Comparison of ENCODE assay signal across 10 cellular contexts in the genomic region with DNA sequence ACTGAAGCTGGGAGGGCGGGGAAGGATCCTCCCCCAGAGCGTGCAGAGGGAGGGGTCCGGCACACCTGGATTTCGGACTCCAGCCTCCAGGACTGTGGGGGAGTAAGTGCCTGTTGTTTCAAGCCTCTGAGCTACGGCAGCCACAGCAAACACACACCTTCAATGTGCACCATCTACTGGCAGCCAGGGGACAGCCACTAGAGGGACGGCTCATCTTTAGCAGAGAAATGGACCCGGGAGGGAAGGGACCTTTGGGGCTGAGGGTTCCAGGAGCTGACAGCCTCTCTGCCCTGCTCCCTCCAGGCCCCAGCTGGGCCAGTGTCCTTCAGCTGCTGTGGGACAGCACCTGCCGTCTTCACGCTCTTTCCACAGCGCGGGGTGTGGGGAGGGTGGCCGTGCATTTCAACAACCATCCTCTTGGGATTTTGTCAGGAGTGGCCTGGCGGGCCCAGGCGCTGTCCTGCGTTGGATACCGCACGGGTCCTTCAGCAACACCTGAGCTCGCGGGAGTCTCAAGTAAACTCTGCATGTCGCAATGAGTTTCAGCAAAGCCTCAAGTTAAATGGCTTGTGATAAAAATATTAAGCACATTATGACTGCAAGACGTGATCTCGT.
DNase-seq lines count a peak whose midpoint lies in the region; ATAC-seq and TF ChIP-seq lines count a peak whose summit lies in the region.
"Had no signal": no experiment of that assay in that cellular context is flagged by ENCODE, and none has a peak within 500 bp of the region (broad histone marks: within the 10 kb centered on the region; RNA-seq: fewer than 3 reads in every experiment).

No MANE protein-coding gene starts in this region.

- H3K9me2 ChIP-seq in SK-N-SH (no peaks in the 10 kb centered on the region), GM23248 (ENCODE audit: insufficient read depth) (no peaks in the 10 kb centered on the region)

- H3K79me2 ChIP-seq in SK-N-SH (ENCODE audit: insufficient read depth) (no peaks in the 10 kb centered on the region), GM23248 (ENCODE audit: insufficient read depth) (no peaks in the 10 kb centered on the region)

- H3F3A ChIP-seq in SK-N-SH (replicated peaks; ENCODE audit: insufficient read depth) (no peaks in the 10 kb centered on the region), GM23248 (ENCODE audit: insufficient read depth) (no peaks in the 10 kb centered on the region)

- 55% methylated on average over 13 of the region's 22 CpGs for WGBS in SK-N-SH (ENCODE audit: low lambda C conversion rate)
- WGBS in GM23248 (ENCODE audit: low coverage in 1 of 2, low lambda C conversion rate in 2 of 2, missing lambda C conversion rate in 2 of 2), 2 experiments: 40 to 42% methylated on average over 21 to 22 of the region's 22 CpGs

- H3K4me2 ChIP-seq in SK-N-SH (no peak overlapping the region), GM23248 (ENCODE audit: unreplicated experiment) (no peak overlapping the region)

- TF ChIP-seq EP300 in SK-N-SH (IDR thresholded peaks at IDR 0.05; ENCODE audit: borderline replicate concordance in 1 of 2, low read depth in 1 of 2, low read length in 1 of 2): no peak

- TF ChIP-seq RAD21 in SK-N-SH (IDR thresholded peaks at IDR 0.05; ENCODE audit: low read length): peak; percentile 79

- H4K20me1 ChIP-seq in SK-N-SH (ENCODE audit: insufficient read depth) (no peaks in the 10 kb centered on the region), GM23248 (ENCODE audit: insufficient read depth) (no peaks in the 10 kb centered on the region)

- H3K4me3 ChIP-seq in BE2C (ENCODE audit: low read depth, low read length) (no peak overlapping the region), SK-N-SH (ENCODE audit: low read depth in 2 of 2, low read length in 1 of 2) (no peak overlapping the region), GM23248 (no peak overlapping the region)

- H3K9ac ChIP-seq in SK-N-SH: no peak overlapping the region
- no peak overlapping the region for H3K9ac ChIP-seq in GM23248

- DNase-seq in BE2C (peak; percentile 70), HuH-7.5 (ENCODE audit: low spot score) (peak; percentile 67), SK-N-SH (peak; percentile 80), left kidney (ENCODE audit: low read depth, low spot score) (peak; percentile 75), activated gamma-delta T cell (lab: John Stamatoyannopoulos, UW) (no peak), GM23248 (no peak)
- DNase-seq: occipital lobe had no signal

- H3K9me3 ChIP-seq in BE2C (no peaks in the 10 kb centered on the region), SK-N-SH (no peaks in the 10 kb centered on the region), GM23248 (ENCODE audit: low read depth) (no peaks in the 10 kb centered on the region)

- POLR2A ChIA-PET in SK-N-SH (lab: Yijun Ruan, JAX): no interaction called here

- H2AFZ ChIP-seq in SK-N-SH (ENCODE audit: low read depth): no peak overlapping the region
- no peak overlapping the region for H2AFZ ChIP-seq in GM23248

- TF ChIP-seq CTCF in BE2C (IDR thresholded peaks at IDR 0.05; ENCODE audit: low read depth, low read length) (peak; percentile 82), SK-N-SH (IDR thresholded peaks at IDR 0.05) (no peak)

- CTCF ChIA-PET in SK-N-SH (lab: Yijun Ruan, JAX): interaction anchor here (0.5 to 4.1 kb wide), 40 partner anchors 8 to 283 kb away, joined by 3 to 28 read pairs (median 4); no protein-coding TSS in a partner anchor

- in situ Hi-C loops in GM23248 (cut with MboI): no loop called here

- H3K4me1 ChIP-seq in BE2C: peaks cover 24% of the 10 kb centered on the region
- peaks cover 0 to 33% of the 10 kb centered on the region in 2 experiments; a peak in 1 of 4 replicates for H3K4me1 ChIP-seq in SK-N-SH (ENCODE audit: control insufficient read depth in 1 of 2, insufficient read depth in 2 of 2, low read depth in 1 of 2, low read length in 1 of 2)
- H3K4me1 ChIP-seq in GM23248 (ENCODE audit: insufficient read depth): no peaks in the 10 kb centered on the region

- H3K27me3 ChIP-seq in BE2C: no peaks in the 10 kb centered on the region
- H3K27me3 ChIP-seq in SK-N-SH (ENCODE audit: insufficient read depth): no peaks in the 10 kb centered on the region
- H3K27me3 ChIP-seq in GM23248 (replicated peaks; ENCODE audit: insufficient read depth): no peaks in the 10 kb centered on the region

- no peaks in the 10 kb centered on the region for H3K36me3 ChIP-seq in BE2C
- no peaks in the 10 kb centered on the region for H3K36me3 ChIP-seq in SK-N-SH (replicated peaks in 1 of 2; ENCODE audit: control insufficient read depth in 1 of 2, insufficient read depth in 2 of 2, low read length in 1 of 2)
- no peaks in the 10 kb centered on the region for H3K36me3 ChIP-seq in GM23248 (ENCODE audit: low read depth)

- ATAC-seq in HG03469 (IDR thresholded peaks at IDR 0.05; ENCODE audit: unreplicated experiment) (no peak), GM19467 (IDR thresholded peaks at IDR 0.05; ENCODE audit: unreplicated experiment) (no peak)

- H3K27ac ChIP-seq in SK-N-SH (ENCODE audit: low read depth in 2 of 2, low read length in 1 of 2): no peak overlapping the region; a peak in 1 of 4 replicates
- no peak overlapping the region for H3K27ac ChIP-seq in GM23248
- H3K27ac ChIP-seq: epithelial cell of prostate had no signal

TF ChIP-seq in SK-N-SH, 30 proteins besides CTCF, POLR2A, EP300 and RAD21:
- TF ChIP-seq NFIC (IDR thresholded peaks at IDR 0.05; ENCODE audit: borderline replicate concordance) (no peak), SMC3 (IDR thresholded peaks at IDR 0.05; ENCODE audit: low read depth, low read length) (peak; percentile 59; the same call in 1 of the 2 replicates), FOXJ3 (CRISPR knock-in tag; IDR thresholded peaks at IDR 0.05) (no peak), POLR2AphosphoS5 (IDR thresholded peaks at IDR 0.05; ENCODE audit: low read depth, low read length) (no peak), TAF1 (IDR thresholded peaks at IDR 0.05; ENCODE audit: borderline replicate concordance, low read depth, low read length) (no peak)
- TF ChIP-seq, protein P1, sequence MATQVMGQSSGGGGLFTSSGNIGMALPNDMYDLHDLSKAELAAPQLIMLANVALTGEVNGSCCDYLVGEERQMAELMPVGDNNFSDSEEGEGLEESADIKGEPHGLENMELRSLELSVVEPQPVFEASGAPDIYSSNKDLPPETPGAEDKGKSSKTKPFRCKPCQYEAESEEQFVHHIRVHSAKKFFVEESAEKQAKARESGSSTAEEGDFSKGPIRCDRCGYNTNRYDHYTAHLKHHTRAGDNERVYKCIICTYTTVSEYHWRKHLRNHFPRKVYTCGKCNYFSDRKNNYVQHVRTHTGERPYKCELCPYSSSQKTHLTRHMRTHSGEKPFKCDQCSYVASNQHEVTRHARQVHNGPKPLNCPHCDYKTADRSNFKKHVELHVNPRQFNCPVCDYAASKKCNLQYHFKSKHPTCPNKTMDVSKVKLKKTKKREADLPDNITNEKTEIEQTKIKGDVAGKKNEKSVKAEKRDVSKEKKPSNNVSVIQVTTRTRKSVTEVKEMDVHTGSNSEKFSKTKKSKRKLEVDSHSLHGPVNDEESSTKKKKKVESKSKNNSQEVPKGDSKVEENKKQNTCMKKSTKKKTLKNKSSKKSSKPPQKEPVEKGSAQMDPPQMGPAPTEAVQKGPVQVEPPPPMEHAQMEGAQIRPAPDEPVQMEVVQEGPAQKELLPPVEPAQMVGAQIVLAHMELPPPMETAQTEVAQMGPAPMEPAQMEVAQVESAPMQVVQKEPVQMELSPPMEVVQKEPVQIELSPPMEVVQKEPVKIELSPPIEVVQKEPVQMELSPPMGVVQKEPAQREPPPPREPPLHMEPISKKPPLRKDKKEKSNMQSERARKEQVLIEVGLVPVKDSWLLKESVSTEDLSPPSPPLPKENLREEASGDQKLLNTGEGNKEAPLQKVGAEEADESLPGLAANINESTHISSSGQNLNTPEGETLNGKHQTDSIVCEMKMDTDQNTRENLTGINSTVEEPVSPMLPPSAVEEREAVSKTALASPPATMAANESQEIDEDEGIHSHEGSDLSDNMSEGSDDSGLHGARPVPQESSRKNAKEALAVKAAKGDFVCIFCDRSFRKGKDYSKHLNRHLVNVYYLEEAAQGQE (IDR thresholded peaks at IDR 0.05; ENCODE audit: low read depth, low read length): no peak
- TF ChIP-seq, protein P2, sequence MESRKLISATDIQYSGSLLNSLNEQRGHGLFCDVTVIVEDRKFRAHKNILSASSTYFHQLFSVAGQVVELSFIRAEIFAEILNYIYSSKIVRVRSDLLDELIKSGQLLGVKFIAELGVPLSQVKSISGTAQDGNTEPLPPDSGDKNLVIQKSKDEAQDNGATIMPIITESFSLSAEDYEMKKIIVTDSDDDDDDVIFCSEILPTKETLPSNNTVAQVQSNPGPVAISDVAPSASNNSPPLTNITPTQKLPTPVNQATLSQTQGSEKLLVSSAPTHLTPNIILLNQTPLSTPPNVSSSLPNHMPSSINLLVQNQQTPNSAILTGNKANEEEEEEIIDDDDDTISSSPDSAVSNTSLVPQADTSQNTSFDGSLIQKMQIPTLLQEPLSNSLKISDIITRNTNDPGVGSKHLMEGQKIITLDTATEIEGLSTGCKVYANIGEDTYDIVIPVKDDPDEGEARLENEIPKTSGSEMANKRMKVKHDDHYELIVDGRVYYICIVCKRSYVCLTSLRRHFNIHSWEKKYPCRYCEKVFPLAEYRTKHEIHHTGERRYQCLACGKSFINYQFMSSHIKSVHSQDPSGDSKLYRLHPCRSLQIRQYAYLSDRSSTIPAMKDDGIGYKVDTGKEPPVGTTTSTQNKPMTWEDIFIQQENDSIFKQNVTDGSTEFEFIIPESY (IDR thresholded peaks at IDR 0.05; ENCODE audit: borderline replicate concordance, low read depth): no peak
- TF ChIP-seq, protein P3, sequence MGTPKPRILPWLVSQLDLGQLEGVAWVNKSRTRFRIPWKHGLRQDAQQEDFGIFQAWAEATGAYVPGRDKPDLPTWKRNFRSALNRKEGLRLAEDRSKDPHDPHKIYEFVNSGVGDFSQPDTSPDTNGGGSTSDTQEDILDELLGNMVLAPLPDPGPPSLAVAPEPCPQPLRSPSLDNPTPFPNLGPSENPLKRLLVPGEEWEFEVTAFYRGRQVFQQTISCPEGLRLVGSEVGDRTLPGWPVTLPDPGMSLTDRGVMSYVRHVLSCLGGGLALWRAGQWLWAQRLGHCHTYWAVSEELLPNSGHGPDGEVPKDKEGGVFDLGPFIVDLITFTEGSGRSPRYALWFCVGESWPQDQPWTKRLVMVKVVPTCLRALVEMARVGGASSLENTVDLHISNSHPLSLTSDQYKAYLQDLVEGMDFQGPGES (IDR thresholded peaks at IDR 0.05; ENCODE audit: low read depth, low read length): no peak

Comparison
In these comparisons a context has a peak if more than half of its experiments do, and no peak if none do; other contexts are left out.
1. DNase-seq: peak in BE2C (single experiment), HuH-7.5 (single experiment), SK-N-SH (single experiment) and left kidney (single experiment); none in activated gamma-delta T cell (single experiment) and GM23248 (single experiment).